10 cellular contexts compared by ENCODE assay signal in genomic region chr18:6741290-6741689, GRCh38. TPM values are rescaled to one million over a fixed set of nuclear protein-coding genes. Genes with fewer than 3 reads are reported as not detected.
DNase-seq lines count a peak whose midpoint lies in the region; TF ChIP-seq lines count a peak whose summit lies in the region.
"Had no signal": no experiment of that assay in that cellular context is flagged by ENCODE, and none has a peak within 500 bp of the region (broad histone marks: within the 10 kb centered on the region; RNA-seq: fewer than 3 reads in every experiment).

No MANE protein-coding gene starts in this region.

- H3K4me1 ChIP-seq in left ventricle myocardium inferior (peaks cover 10% of the 10 kb centered on the region), skeletal muscle satellite cell (ENCODE audit: control insufficient read depth, insufficient read depth, low read length) (peaks cover 41% of the 10 kb centered on the region)

- intact Hi-C loops in left ventricle myocardium inferior (cut with micrococcal nuclease): loop anchor here (5.0 kb wide), 1 partner anchor 56 kb away; no protein-coding TSS in a partner anchor

- H3K36me3 ChIP-seq in left ventricle myocardium inferior (no peaks in the 10 kb centered on the region), skeletal muscle satellite cell (ENCODE audit: insufficient read depth, low read length) (no peaks in the 10 kb centered on the region)
- H3K36me3 ChIP-seq: cardiac muscle cell had no signal

- no peak for TF ChIP-seq CTCF in left ventricle myocardium inferior (IDR thresholded peaks at IDR 0.05; ENCODE audit: borderline replicate concordance)

- peak overlapping the region; percentile 51 for H3K9ac ChIP-seq in skeletal muscle satellite cell (ENCODE audit: low read depth, low read length)

- peak; percentile 81 for DNase-seq in GM04504 (ENCODE audit: low read depth)
- peak; percentile 85 for DNase-seq in amniotic stem cell (lab: John Stamatoyannopoulos, UW)
- no peak for DNase-seq in left ventricle myocardium inferior
- no peak for DNase-seq in stimulated activated CD4-positive, alpha-beta T cell treated with anti-CD3 and anti-CD28 coated beads, Interleukin-1b, Interleukin-23, amount 100 ng/mL, for 48 hours
- DNase-seq in activated gamma-delta T cell treated with Interleukin-2 at 50 U/mL for 16 hours: no peak
- no peak for DNase-seq in DMS114 treated with DMSO at 0.1 percent for 48 hours (lab: John Stamatoyannopoulos, UW; ENCODE audit: unreplicated experiment)
- DNase-seq in NCI-H1105 treated with DMSO at 0.1 percent for 48 hours (lab: John Stamatoyannopoulos, UW): no peak
- DNase-seq: natural killer cell had no signal

- H3K4me3 ChIP-seq in left ventricle myocardium inferior: no peak overlapping the region
- H3K4me3 ChIP-seq in skeletal muscle satellite cell (ENCODE audit: low read length): no peak overlapping the region
- H3K4me3 ChIP-seq: cardiac muscle cell had no signal

- peak overlapping the region; percentile 43 for H3K4me2 ChIP-seq in skeletal muscle satellite cell (ENCODE audit: low read length)

- no peaks in the 10 kb centered on the region for H3K27me3 ChIP-seq in left ventricle myocardium inferior (ENCODE audit: low read depth)
- H3K27me3 ChIP-seq in skeletal muscle satellite cell (ENCODE audit: control insufficient read depth, insufficient read depth, low read length): peaks cover 6% of the 10 kb centered on the region
- H3K27me3 ChIP-seq: cardiac muscle cell had no signal

- H3K9me3 ChIP-seq in left ventricle myocardium inferior (replicated peaks): no peaks in the 10 kb centered on the region
- no peaks in the 10 kb centered on the region for H3K9me3 ChIP-seq in skeletal muscle satellite cell (replicated peaks; ENCODE audit: low read length)

- H3K27ac ChIP-seq in left ventricle myocardium inferior (replicated peaks): peak overlapping the region; percentile 29
- H3K27ac ChIP-seq: cardiac muscle cell had no signal

RNA-seq across cellular contexts. Expression of gene ARHGAP28, which starts 11.8 kb away (rescaled TPM):
- 1.5 TPM for total RNA-seq in left ventricle myocardium inferior
- total RNA-seq in skeletal muscle satellite cell (2012; rRNA removed): 1.5 and 2.6 TPM in 2 replicates
- total RNA-seq: natural killer cell had no signal

Comparison
In these comparisons a context has a peak if more than half of its experiments do, and no peak if none do; other contexts are left out.
1. DNase-seq: peak in GM04504 (single experiment) and amniotic stem cell (single experiment); none in left ventricle myocardium inferior (single experiment), stimulated activated CD4-positive, alpha-beta T cell treated with anti-CD3 and anti-CD28 coated beads, Interleukin-1b, Interleukin-23, amount 100 ng/mL, for 48 hours (single experiment), activated gamma-delta T cell treated with Interleukin-2 at 50 U/mL for 16 hours (single experiment), DMS114 treated with DMSO at 0.1 percent for 48 hours (single experiment) and NCI-H1105 treated with DMSO at 0.1 percent for 48 hours (single experiment).